9 cellular contexts compared by ENCODE assay signal in genomic region chr11:93432247-93432646, GRCh38.
"Had no signal": no experiment of that assay in that cellular context is flagged by ENCODE, and none has a peak within 500 bp of the region (broad histone marks: within the 10 kb centered on the region; RNA-seq: fewer than 3 reads in every experiment).

No MANE protein-coding gene starts in this region.

- DNase-seq: H9, HCEC 1CT, IMR-90, KG1 had no signal

- ATAC-seq: GM23338, K562 had no signal

- FAIRE-seq: H1, H54, HTR-8/SVneo, K562 had no signal

- H2AFZ ChIP-seq: GM23338 had no signal

- H3K4me3 ChIP-seq: GM23338, K562 had no signal

- H3K4me2 ChIP-seq: GM23338 had no signal
